In the genomic region with DNA sequence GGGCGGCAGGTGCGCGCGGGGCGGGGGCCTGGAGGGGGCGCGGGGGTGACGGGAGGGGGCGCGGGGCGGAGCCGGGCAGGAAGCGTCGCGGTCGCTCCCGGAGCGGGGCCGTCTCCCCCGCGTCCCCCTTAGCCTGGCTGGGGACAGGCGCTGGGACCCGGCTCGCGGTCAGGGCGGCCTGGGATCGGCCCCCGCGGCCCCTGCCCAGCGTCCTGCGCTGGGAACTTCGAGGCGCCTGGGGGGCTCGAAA, we compare ENCODE assay signal across 9 cellular contexts.
DNase-seq lines count a peak whose midpoint lies in the region; ATAC-seq, FAIRE-seq and TF ChIP-seq lines count a peak whose summit lies in the region.
"Had no signal": no experiment of that assay in that cellular context is flagged by ENCODE, and none has a peak within 500 bp of the region (broad histone marks: within the 10 kb centered on the region; RNA-seq: fewer than 3 reads in every experiment).

No MANE protein-coding gene starts in this region.

- no peaks in the 10 kb centered on the region for H3K36me3 ChIP-seq in BLaER1 treated with 17β-estradiol and CSF1 and Interleukin-3, amounts not matched to agents 10 nM and 100 nM
- no peaks in the 10 kb centered on the region for H3K36me3 ChIP-seq in Loucy (ENCODE audit: insufficient read depth, low read length)
- no peaks in the 10 kb centered on the region for H3K36me3 ChIP-seq in pancreas

- H3K79me2 ChIP-seq in Loucy (ENCODE audit: insufficient read depth, low read length), result no peaks in the 10 kb centered on the region

- peaks cover 79 to 97% (median 93%) of the 10 kb centered on the region in 11 experiments for H3K27me3 ChIP-seq in BLaER1 treated with 17β-estradiol and CSF1 and Interleukin-3, amounts not matched to agents 10 nM and 100 nM
- H3K27me3 ChIP-seq in Loucy (ENCODE audit: insufficient read depth, low read length, poor library complexity, severe bottlenecking) (no peaks in the 10 kb centered on the region), pancreas (no peaks in the 10 kb centered on the region)

- no peaks in the 10 kb centered on the region for H3K9me2 ChIP-seq in Loucy (replicated peaks; ENCODE audit: low read depth, low read length)

- H3K4me1 ChIP-seq in BLaER1 treated with 17β-estradiol and CSF1 and Interleukin-3, amounts not matched to agents 10 nM and 100 nM, result peaks cover 29 to 45% (median 40%) of the 10 kb centered on the region in 10 experiments
- H3K4me1 ChIP-seq in Loucy (ENCODE audit: insufficient read depth, low read length, poor library complexity, severe bottlenecking) (no peaks in the 10 kb centered on the region), pancreas (peaks cover 0 to 14% (median 6%) of the 10 kb centered on the region in 3 donors)

- H3K9ac ChIP-seq in BLaER1 treated with 17β-estradiol and CSF1 and Interleukin-3, amounts not matched to agents 10 nM and 100 nM, result peak overlapping the region in 10 of 11 experiments; percentile 36 to 69 (median 50); a peak in 13 of 22 replicates
- H3K9ac ChIP-seq in Loucy (ENCODE audit: low read depth, low read length, poor library complexity, severe bottlenecking), result no peak overlapping the region

- H3K4me3 ChIP-seq in BLaER1 treated with 17β-estradiol and CSF1 and Interleukin-3, amounts not matched to agents 10 nM and 100 nM, result peak overlapping the region; percentile 50 to 73 (median 60)
- H3K4me3 ChIP-seq in Loucy (ENCODE audit: low read length, poor library complexity, severe bottlenecking), result peak overlapping the region; percentile 29
- peak overlapping the region; percentile 82 for H3K4me3 ChIP-seq in epithelial cell of proximal tubule (ENCODE audit: low read depth, low read length)
- H3K4me3 ChIP-seq in pancreas, result peak overlapping the region; percentile 36 to 61 (median 43)

- no peak for FAIRE-seq in pancreas (lab: Jason Lieb, UNC)
- no peak for FAIRE-seq in RCC 7860 (lab: Jason Lieb, UNC)

- DNase-seq in epithelial cell of proximal tubule (ENCODE audit: low read depth), result no peak
- no peak for DNase-seq in pancreas
- no peak for DNase-seq in RCC 7860 (ENCODE audit: low spot score)
- DNase-seq in RWPE1 (ENCODE audit: low spot score), result no peak
- no peak for DNase-seq in midbrain (lab: John Stamatoyannopoulos, UW)
- DNase-seq: activated naive CD8-positive, alpha-beta T cell treated with anti-CD3 and anti-CD28 coated beads, Interleukin-2, amount 50 U/mL, for 24 hours had no signal

- H3K4me2 ChIP-seq in BLaER1 treated with 17β-estradiol and CSF1 and Interleukin-3, amounts not matched to agents 10 nM and 100 nM, result peak overlapping the region; percentile 97 to 100 (median 99)
- no peak overlapping the region for H3K4me2 ChIP-seq in Loucy (ENCODE audit: low read depth, low read length, poor library complexity, severe bottlenecking)

- intact Hi-C loops in pancreas (cut with DNase I), result no loop called here

- CTCF ChIA-PET in RWPE1 (lab: Yijun Ruan, JAX), result no interaction called here

- POLR2A ChIA-PET in RWPE1 (lab: Yijun Ruan, JAX; ENCODE audit: low non-redundant PET), result no interaction called here

- no peaks in the 10 kb centered on the region for H3F3A ChIP-seq in Loucy (ENCODE audit: low read depth)

- peaks cover 0 to 68% (median 38%) of the 10 kb centered on the region in 11 experiments; a peak in 18 of 22 replicates for H4K20me1 ChIP-seq in BLaER1 treated with 17β-estradiol and CSF1 and Interleukin-3, amounts not matched to agents 10 nM and 100 nM
- H4K20me1 ChIP-seq in Loucy (ENCODE audit: insufficient read depth, low read length, poor library complexity, severe bottlenecking), result no peaks in the 10 kb centered on the region

- no peak overlapping the region for H3K27ac ChIP-seq in BLaER1 treated with 17β-estradiol and CSF1 and Interleukin-3, amounts not matched to agents 10 nM and 100 nM
- H3K27ac ChIP-seq in pancreas (peak overlapping the region; percentile 49 to 88 (median 67)), RWPE1 (no peak overlapping the region)

- no peaks in the 10 kb centered on the region for H3K9me3 ChIP-seq in BLaER1 treated with 17β-estradiol and CSF1 and Interleukin-3, amounts not matched to agents 10 nM and 100 nM (replicated peaks in 1 of 11)
- H3K9me3 ChIP-seq in Loucy (ENCODE audit: insufficient read depth, low read depth, low read length) (no peaks in the 10 kb centered on the region), pancreas (no peaks in the 10 kb centered on the region)

- TF ChIP-seq CTCF in Loucy (conservative IDR thresholded peaks at IDR 0.05; ENCODE audit: low read length), result no peak
- no peak for TF ChIP-seq CTCF in epithelial cell of proximal tubule (conservative IDR thresholded peaks at IDR 0.05; ENCODE audit: low read depth, low read length)
- TF ChIP-seq CTCF in pancreas (IDR thresholded peaks at IDR 0.05), result no peak
- no peak for TF ChIP-seq CTCF in RWPE1 (conservative IDR thresholded peaks at IDR 0.05; ENCODE audit: low read depth)

- no peak overlapping the region for H2AFZ ChIP-seq in Loucy (ENCODE audit: low read length)

- no peak for ATAC-seq in pancreas
- no peak for ATAC-seq in HG02884 (IDR thresholded peaks at IDR 0.05; ENCODE audit: unreplicated experiment)

- 0 to 1% methylated on average over 6 to 33 of the region's 34 CpGs for WGBS in pancreas, 2 donors

Comparison
In these comparisons a context has a peak if more than half of its experiments do, and no peak if none do; other contexts are left out.
1. H3K27ac ChIP-seq: peak in pancreas (4 of 4); none in BLaER1 treated with 17β-estradiol and CSF1 and Interleukin-3, amounts not matched to agents 10 nM and 100 nM (0 of 11) and RWPE1 (single experiment).
2. H3K4me3 ChIP-seq: peak in every context shown above with its lines; median percentile 82 in epithelial cell of proximal tubule; 60 in BLaER1 treated with 17β-estradiol and CSF1 and Interleukin-3, amounts not matched to agents 10 nM and 100 nM; 43 in pancreas; 29 in Loucy.